8 cellular contexts compared by ENCODE assay signal in genomic region chr7:158863611-158864506, GRCh38. TPM values are rescaled to one million over a fixed set of nuclear protein-coding genes. Genes with fewer than 3 reads are reported as not detected.
DNase-seq lines count a peak whose midpoint lies in the region; ATAC-seq and TF ChIP-seq lines count a peak whose summit lies in the region.

No MANE protein-coding gene starts in this region.

- no peak for TF ChIP-seq CTCF in Panc1 (IDR thresholded peaks at IDR 0.05)
- no peak for TF ChIP-seq CTCF in heart right ventricle (IDR thresholded peaks at IDR 0.05)
- no peak for TF ChIP-seq CTCF in prostate gland (IDR thresholded peaks at IDR 0.05)

- no peak for TF ChIP-seq POLR2A in prostate gland (IDR thresholded peaks at IDR 0.05)

- BruUV-seq in Panc1 (replicated peaks; lab: Mats Ljungman, UMichigan): no TSS peak

- ATAC-seq in HG03066 (IDR thresholded peaks at IDR 0.05; ENCODE audit: low read depth, unreplicated experiment): peak; percentile 33
- ATAC-seq in Panc1: peak; percentile 83
- ATAC-seq in heart right ventricle: peak; percentile 87 to 93 (median 90)

- peak; percentile 30 for DNase-seq in NCI-H1436 (lab: John Stamatoyannopoulos, UW)
- DNase-seq in NCI-H1436 treated with DMSO at 0.1 percent for 48 hours (lab: John Stamatoyannopoulos, UW): no peak
- DNase-seq in Panc1 (ENCODE audit: low read depth, low spot score): no peak
- DNase-seq in amniotic epithelial cell (ENCODE audit: low read depth): peak; percentile 21
- peak; percentile 80 to 84 for DNase-seq in heart right ventricle
- peak; percentile 63 for DNase-seq in prostate gland (ENCODE audit: low spot score)
- no peak for DNase-seq in Ammon's horn (ENCODE audit: low spot score)

- CTCF ChIA-PET in Panc1 (lab: Charles Lee): interaction anchor here (0.6 kb wide), 2 partner anchors 81 to 138 kb away, joined by 3 read pairs; no protein-coding TSS in a partner anchor

- WGBS in heart right ventricle, 2 donors: 3 to 4% methylated on average over 35 to 42 of the region's 45 CpGs
- 4% methylated on average over 31 of the region's 45 CpGs for WGBS in prostate gland

- in situ Hi-C loops in Panc1 (cut with HindIII; ENCODE audit: low pct_unique_long_range_greater_than_20kb, low sequenced_read_pairs): no loop called here

- intact Hi-C loops in Panc1 (cut with micrococcal nuclease; ENCODE audit: unreplicated experiment) (no loop called here), heart right ventricle (cut with DNase I) (loop anchor here in 5 of 10 donors (1.0 to 10.0 kb wide), 5 partner anchors 35 to 169 kb away; partner anchors contain the start of gene ESYT2 (in 4 of the 5)), prostate gland (cut with DNase I) (loop anchor here (10.0 kb wide), 1 partner anchor 159 kb away; the partner anchor contains the start of gene NCAPG2)

- peak overlapping the region; percentile 88 for H3K27ac ChIP-seq in Panc1 (ENCODE audit: low read length)
- H3K27ac ChIP-seq in heart right ventricle: peak overlapping the region; percentile 85 to 98 (median 92)
- H3K27ac ChIP-seq in prostate gland: peak overlapping the region; percentile 79 to 85

- H3K27me3 ChIP-seq in Panc1 (ENCODE audit: control insufficient read depth, insufficient read depth, low read length) (no peaks in the 10 kb centered on the region), heart right ventricle (no peaks in the 10 kb centered on the region), prostate gland (replicated peaks; ENCODE audit: insufficient read depth) (no peaks in the 10 kb centered on the region)

- peak overlapping the region; percentile 44 to 64 for H3K4me3 ChIP-seq in Panc1 (ENCODE audit: low read depth in 2 of 2, low read length in 2 of 2)
- peak overlapping the region in 9 of 10 donors; percentile 30 to 55 (median 51) for H3K4me3 ChIP-seq in heart right ventricle
- peak overlapping the region; percentile 44 to 54 for H3K4me3 ChIP-seq in prostate gland

- H3K9me3 ChIP-seq in Panc1 (ENCODE audit: control insufficient read depth, insufficient read depth, low read depth, low read length) (no peaks in the 10 kb centered on the region), heart right ventricle (no peaks in the 10 kb centered on the region), prostate gland (no peaks in the 10 kb centered on the region)

- POLR2A ChIA-PET in Panc1 (lab: Charles Lee): interaction anchor here (0.6 to 0.8 kb wide), 7 partner anchors 19 to 164 kb away, joined by 3 to 17 read pairs (median 5); no protein-coding TSS in a partner anchor

- H3K4me1 ChIP-seq in Panc1 (ENCODE audit: control insufficient read depth, insufficient read depth, low read length): peaks cover 39% of the 10 kb centered on the region
- H3K4me1 ChIP-seq in heart right ventricle: peaks cover 15 to 64% (median 36%) of the 10 kb centered on the region in 9 donors
- no peaks in the 10 kb centered on the region for H3K4me1 ChIP-seq in prostate gland (replicated peaks)

- no peaks in the 10 kb centered on the region for H3K36me3 ChIP-seq in Panc1 (ENCODE audit: control insufficient read depth, insufficient read depth, low read length)
- H3K36me3 ChIP-seq in heart right ventricle: no peaks in the 10 kb centered on the region
- no peaks in the 10 kb centered on the region for H3K36me3 ChIP-seq in prostate gland

RNA-seq across cellular contexts. Expression of gene DYNC2I1, which starts 7.5 kb away (rescaled TPM):
- total RNA-seq in Panc1 (2021; ENCODE audit: unreplicated experiment) (21.3 TPM), heart right ventricle (10 to 100 TPM; 15.8 to 32.4 (median 21.1) TPM), prostate gland (10 to 100 TPM; 14.3 to 35.0 TPM)
- polyA plus RNA-seq in Panc1 (2012; ENCODE audit: insufficient read length): 40.1 TPM
- 10 to 100 TPM; 13.6 to 43.1 TPM for polyA plus RNA-seq in heart right ventricle

RNA-seq across cellular contexts. Expression of gene ESYT2, which starts 34.5 kb away (rescaled TPM):
- 92.7 TPM for total RNA-seq in Panc1 (2021; ENCODE audit: unreplicated experiment)
- polyA plus RNA-seq in Panc1 (2012; ENCODE audit: insufficient read length): 73.6 TPM
- 10 to 100 TPM; 44.3 to 79.2 (median 50.0) TPM for total RNA-seq in heart right ventricle
- polyA plus RNA-seq in heart right ventricle: 10 to 100 TPM; 18.9 to 26.4 TPM
- total RNA-seq in prostate gland: 10 to 100 TPM; 60.8 to 75.1 TPM

Comparison
In these comparisons a context has a peak if more than half of its experiments do, and no peak if none do; other contexts are left out.
1. DNase-seq: peak in NCI-H1436 (single experiment), amniotic epithelial cell (single experiment), heart right ventricle (2 of 2) and prostate gland (single experiment); none in NCI-H1436 treated with DMSO at 0.1 percent for 48 hours (single experiment), Panc1 (single experiment) and Ammon's horn (single experiment).
2. ATAC-seq: peak in every context shown above with its lines; median percentile 90 in heart right ventricle; 83 in Panc1; 33 in HG03066.
3. Peak in every context shown above with its lines, with median percentiles within 50 percentile points of each other: H3K27ac ChIP-seq and H3K4me3 ChIP-seq.